In genomic region chr5:142016576-142016975, GRCh38 we compare ENCODE assay signal across 10 cellular contexts. TPM values are rescaled to one million over a fixed set of nuclear protein-coding genes. Genes with fewer than 3 reads are reported as not detected.
DNase-seq lines count a peak whose midpoint lies in the region; ATAC-seq and TF ChIP-seq lines count a peak whose summit lies in the region.
"Had no signal": no experiment of that assay in that cellular context is flagged by ENCODE, and none has a peak within 500 bp of the region (broad histone marks: within the 10 kb centered on the region; RNA-seq: fewer than 3 reads in every experiment).

No MANE protein-coding gene starts in this region.

- H3K27me3 ChIP-seq in upper lobe of right lung (no peaks in the 10 kb centered on the region), body of pancreas (no peaks in the 10 kb centered on the region)

- H3K27ac ChIP-seq in OCI-LY7 (ENCODE audit: low read depth, low read length, poor library complexity, severe bottlenecking): no peak overlapping the region
- H3K27ac ChIP-seq in upper lobe of right lung: peak overlapping the region; percentile 38
- peak overlapping the region in 1 of 4 donors; percentile 51 for H3K27ac ChIP-seq in body of pancreas
- H3K27ac ChIP-seq: RWPE1 had no signal

- peaks cover 1% of the 10 kb centered on the region; the same call in 1 of the 2 replicates for H3K36me3 ChIP-seq in OCI-LY7 (ENCODE audit: insufficient read depth, low read length)
- H3K36me3 ChIP-seq in upper lobe of right lung: no peaks in the 10 kb centered on the region
- H3K36me3 ChIP-seq in body of pancreas (replicated peaks in 1 of 2; ENCODE audit: insufficient read depth in 1 of 2, low read depth in 2 of 2): no peaks in the 10 kb centered on the region

- no peak for TF ChIP-seq POLR2A in body of pancreas (IDR thresholded peaks at IDR 0.05)

- DNase-seq in stimulated activated CD4-positive, alpha-beta T cell treated with anti-CD3 and anti-CD28 coated beads, Interleukin-12 subunit alpha, Interleukin-12 subunit beta, amount 100 ng/mL, for 24 hours (ENCODE audit: low read depth in 2 of 2): peak; percentile 33 to 34
- no peak for DNase-seq in stimulated activated CD4-positive, alpha-beta T cell treated with anti-CD3 and anti-CD28 coated beads, Interleukin-2, amount 100 ng/mL, for 48 hours
- DNase-seq in OCI-LY7 (ENCODE audit: low spot score) (no peak), upper lobe of right lung (no peak), body of pancreas (no peak), GF-D8 (lab: John Stamatoyannopoulos, UW) (no peak), SKM-1 (lab: John Stamatoyannopoulos, UW; ENCODE audit: unreplicated experiment) (no peak)
- peak; percentile 15 for DNase-seq in central memory CD4-positive, alpha-beta T cell
- DNase-seq: lower lobe of right lung had no signal

- H3K79me2 ChIP-seq in OCI-LY7 (ENCODE audit: insufficient read depth, low read depth, low read length): no peaks in the 10 kb centered on the region

- H3K4me2 ChIP-seq in OCI-LY7 (ENCODE audit: low read length): peak overlapping the region; percentile 33

- WGBS in body of pancreas, 2 donors: 82 to 88% methylated on average over 4 of the region's 4 CpGs

- ATAC-seq in upper lobe of right lung (no peak), body of pancreas (no peak)

- intact Hi-C loops in OCI-LY7 (cut with micrococcal nuclease; ENCODE audit: unreplicated experiment) (no loop called here), upper lobe of right lung (cut with DNase I) (no loop called here), body of pancreas (cut with DNase I) (no loop called here)

- peaks cover 51% of the 10 kb centered on the region for H3K4me1 ChIP-seq in OCI-LY7 (ENCODE audit: insufficient read depth, low read length, poor library complexity, severe bottlenecking)
- H3K4me1 ChIP-seq in upper lobe of right lung: peaks cover 26% of the 10 kb centered on the region
- H3K4me1 ChIP-seq in body of pancreas: peaks cover 26% of the 10 kb centered on the region

- BruUV-seq in OCI-LY7 (replicated peaks; lab: Mats Ljungman, UMichigan): no TSS peak

- peak overlapping the region; percentile 96 for H2AFZ ChIP-seq in OCI-LY7 (ENCODE audit: low read length)

- H3K9me3 ChIP-seq in OCI-LY7 (ENCODE audit: low read length) (no peaks in the 10 kb centered on the region), upper lobe of right lung (no peaks in the 10 kb centered on the region), body of pancreas (no peaks in the 10 kb centered on the region)
- H3K9me3 ChIP-seq: lower lobe of right lung had no signal

- POLR2A ChIA-PET in OCI-LY7 (lab: Charles Lee): interaction anchor here (0.9 to 1.2 kb wide), 3 partner anchors 8 to 91 kb away, joined by 3 to 7 read pairs (median 4); partner anchors contain the start of gene RNF14

- H4K20me1 ChIP-seq in OCI-LY7 (ENCODE audit: insufficient read depth, low read length): no peaks in the 10 kb centered on the region

- no peak overlapping the region for H3K4me3 ChIP-seq in OCI-LY7 (ENCODE audit: low read depth, low read length, poor library complexity, severe bottlenecking)
- H3K4me3 ChIP-seq in upper lobe of right lung: no peak overlapping the region
- H3K4me3 ChIP-seq in body of pancreas: no peak overlapping the region
- H3K4me3 ChIP-seq: lower lobe of right lung had no signal

- no peaks in the 10 kb centered on the region for H3K9me2 ChIP-seq in OCI-LY7 (ENCODE audit: insufficient read depth, low read length)

- TF ChIP-seq CTCF in OCI-LY7 (conservative IDR thresholded peaks at IDR 0.05; ENCODE audit: low read length) (no peak), upper lobe of right lung (IDR thresholded peaks at IDR 0.05) (no peak), body of pancreas (IDR thresholded peaks at IDR 0.05) (no peak)

- CTCF ChIA-PET in OCI-LY7 (lab: Charles Lee; ENCODE audit: unreplicated experiment): interaction anchor here (1.1 kb wide), 1 partner anchor 91 kb away, joined by 4 read pairs; no protein-coding TSS in a partner anchor

RNA-seq across cellular contexts. Expression of gene GNPDA1, which starts 3.7 kb away (rescaled TPM):
- 20.2 and 22.9 TPM in 2 replicates for total RNA-seq in OCI-LY7 (2014; rRNA removed; shearing (Covaris generic))
- total RNA-seq in OCI-LY7 (2022) (23.1 and 24.1 TPM in 2 replicates), upper lobe of right lung (36.2 TPM), body of pancreas (10 to 100 TPM; 11.4 to 42.2 TPM)

RNA-seq across cellular contexts. Expression of gene RNF14, which starts 47.7 kb away (rescaled TPM):
- total RNA-seq in OCI-LY7 (2014; rRNA removed; shearing (Covaris generic)): 23.7 and 31.7 TPM in 2 replicates
- total RNA-seq in OCI-LY7 (2022): 41.1 and 41.9 TPM in 2 replicates
- total RNA-seq in upper lobe of right lung: 51.6 TPM
- 10 to 100 TPM; 29.3 to 44.2 TPM for total RNA-seq in body of pancreas

RNA-seq across cellular contexts. Expression of gene PCDH12, which starts 58.6 kb away (rescaled TPM):
- 0.03 TPM in 1 of 2 replicates, not detected in the other for total RNA-seq in OCI-LY7 (2014; rRNA removed; shearing (Covaris generic))
- total RNA-seq in OCI-LY7 (2022) (not detected in 2 replicates), upper lobe of right lung (17.0 TPM), body of pancreas (1 to 10 TPM; 1.6 to 2.9 TPM)

Comparison
In these comparisons a context has a peak if more than half of its experiments do, and no peak if none do; other contexts are left out.
1. DNase-seq: peak in stimulated activated CD4-positive, alpha-beta T cell treated with anti-CD3 and anti-CD28 coated beads, Interleukin-12 subunit alpha, Interleukin-12 subunit beta, amount 100 ng/mL, for 24 hours (2 of 2) and central memory CD4-positive, alpha-beta T cell (single experiment); none in stimulated activated CD4-positive, alpha-beta T cell treated with anti-CD3 and anti-CD28 coated beads, Interleukin-2, amount 100 ng/mL, for 48 hours (0 of 2), OCI-LY7 (single experiment), upper lobe of right lung (single experiment), body of pancreas (0 of 4), GF-D8 (single experiment) and SKM-1 (single experiment).